ENCODE assay signal across 18 cellular contexts in genomic region chr10:59060852-59061251, GRCh38.
DNase-seq lines count a peak whose midpoint lies in the region; ATAC-seq lines count a peak whose summit lies in the region.
"Had no signal": no experiment of that assay in that cellular context is flagged by ENCODE, and none has a peak within 500 bp of the region (broad histone marks: within the 10 kb centered on the region; RNA-seq: fewer than 3 reads in every experiment).

No MANE protein-coding gene starts in this region.

- ATAC-seq in GM18520 (IDR thresholded peaks at IDR 0.05; ENCODE audit: unreplicated experiment) (peak; percentile 86), GM21367 (IDR thresholded peaks at IDR 0.05; ENCODE audit: unreplicated experiment) (peak; percentile 76), HG02798 (IDR thresholded peaks at IDR 0.05; ENCODE audit: poor library complexity, unreplicated experiment) (peak; percentile 83), HG03460 (IDR thresholded peaks at IDR 0.05; ENCODE audit: unreplicated experiment) (peak; percentile 58)
- ATAC-seq: effector memory CD8-positive, alpha-beta T cell; left cardiac atrium; right lobe of liver; T-cell had no signal

- DNase-seq in NCI-H1694 (lab: John Stamatoyannopoulos, UW) (no peak), SW480 (ENCODE audit: low spot score) (no peak), NCI-H1105 treated with DMSO at 0.1 percent for 48 hours (lab: John Stamatoyannopoulos, UW) (no peak), NOMO-1 treated with DMSO at 0.1 percent for 48 hours (lab: John Stamatoyannopoulos, UW; ENCODE audit: unreplicated experiment) (no peak)
- DNase-seq: activated effector memory CD4-positive, alpha-beta T cell treated with Interleukin-2 at 50 U/mL for 16 hours; amygdala; effector memory CD8-positive, alpha-beta T cell; hypothalamus; IMR-90; left cardiac atrium; right lobe of liver; stimulated activated CD4-positive, alpha-beta T cell treated with anti-CD3 and anti-CD28 coated beads, Interleukin-1b, Interleukin-23, amount 100 ng/mL, for 48 hours; T-cell; testis had no signal
